Comparison of ENCODE assay signal across 7 cellular contexts in genomic region chr14:105585722-105586121, GRCh38. TPM values are rescaled to one million over a fixed set of nuclear protein-coding genes. Genes with fewer than 3 reads are reported as not detected.
DNase-seq lines count a peak whose midpoint lies in the region; ATAC-seq and TF ChIP-seq lines count a peak whose summit lies in the region.
"Not testable (repeated sequence)": the region's sequence is repeated elsewhere in the genome, so short reads cannot be mapped to it uniquely, and the experiment has no call there.

No MANE protein-coding gene starts in this region.

- TF ChIP-seq CTCF in GM20000 (IDR thresholded peaks at IDR 0.05; ENCODE audit: extremely low read depth, missing control alignments) (peak; percentile 17), Peyer's patch (IDR thresholded peaks at IDR 0.05) (peak in 1 of 6 experiments; percentile 7)
- TF ChIP-seq CTCF in osteocyte (IDR thresholded peaks at IDR 0.05) = not testable (repeated sequence)

- peak; percentile 42 for ATAC-seq in GM18867 (IDR thresholded peaks at IDR 0.05; ENCODE audit: unreplicated experiment)

- H3K27me3 ChIP-seq in Peyer's patch = not testable (repeated sequence)

- peaks cover 14 to 28% (median 25%) of the 10 kb centered on the region in 3 donors for H3K4me1 Mint-ChIP-seq in IgD-negative memory B cell
- not testable (repeated sequence) for H3K4me1 Mint-ChIP-seq in osteocyte (ENCODE audit: unreplicated experiment)

- not testable (repeated sequence) for H3K9me3 ChIP-seq in Peyer's patch

- not testable (repeated sequence) for H3K9me3 Mint-ChIP-seq in IgD-negative memory B cell; osteocyte (ENCODE audit: unreplicated experiment)

- H3K27ac ChIP-seq in Peyer's patch = peak overlapping the region in 2 of 4 donors; percentile 51 to 72

- not testable (repeated sequence) for H3K4me3 ChIP-seq in Peyer's patch

- not testable (repeated sequence) for H3K4me1 ChIP-seq in Peyer's patch

- DNase-seq in GM20000 (ENCODE audit: low spot score) = peak; percentile 36
- peak in 2 of 3 donors; percentile 48 to 62 for DNase-seq in Peyer's patch
- DNase-seq in cardiac septum (ENCODE audit: low spot score) = peak; percentile 67
- peak; percentile 51 for DNase-seq in osteocyte (ENCODE audit: extremely low spot score, unreplicated experiment)

- intact Hi-C loops in cardiac septum (cut with DNase I) = not testable (repeated sequence)

- not testable (repeated sequence) for H3K36me3 ChIP-seq in Peyer's patch

- not testable (repeated sequence) for H3K36me3 Mint-ChIP-seq in IgD-negative memory B cell; osteocyte (ENCODE audit: unreplicated experiment)

- H3K4me3 Mint-ChIP-seq in IgD-negative memory B cell = peak overlapping the region; percentile 15 to 86 (median 68)
- H3K4me3 Mint-ChIP-seq in osteocyte (ENCODE audit: unreplicated experiment) = not testable (repeated sequence)

- H3K27ac Mint-ChIP-seq in IgD-negative memory B cell = peak overlapping the region; percentile 69 to 93 (median 87)
- H3K27ac Mint-ChIP-seq in osteocyte (ENCODE audit: unreplicated experiment) = not testable (repeated sequence)

- TF ChIP-seq POLR2A in GM10847 (IDR thresholded peaks at IDR 0.05; ENCODE audit: extremely low read depth, insufficient read length) = peak; percentile 9
- TF ChIP-seq POLR2A in Peyer's patch (IDR thresholded peaks at IDR 0.05) = not testable (repeated sequence)

- not testable (repeated sequence) for H3K27me3 Mint-ChIP-seq in IgD-negative memory B cell; osteocyte (ENCODE audit: unreplicated experiment)

RNA-seq across cellular contexts. Expression of gene TMEM121, which starts 59.3 kb away (rescaled TPM):
- polyA plus RNA-seq in IgD-negative memory B cell = 5.5 TPM
- 1 to 10 TPM in 2 of 4 donors, under 1 TPM in 1, not detected in 1; 0.94 to 2.5 (median 1.1) TPM for total RNA-seq in Peyer's patch
- total RNA-seq in cardiac septum = 1.3 TPM
- total RNA-seq in osteocyte = 3.3 and 3.6 TPM in 2 replicates
